ENCODE assay signal across 20 cellular contexts in the genomic region with DNA sequence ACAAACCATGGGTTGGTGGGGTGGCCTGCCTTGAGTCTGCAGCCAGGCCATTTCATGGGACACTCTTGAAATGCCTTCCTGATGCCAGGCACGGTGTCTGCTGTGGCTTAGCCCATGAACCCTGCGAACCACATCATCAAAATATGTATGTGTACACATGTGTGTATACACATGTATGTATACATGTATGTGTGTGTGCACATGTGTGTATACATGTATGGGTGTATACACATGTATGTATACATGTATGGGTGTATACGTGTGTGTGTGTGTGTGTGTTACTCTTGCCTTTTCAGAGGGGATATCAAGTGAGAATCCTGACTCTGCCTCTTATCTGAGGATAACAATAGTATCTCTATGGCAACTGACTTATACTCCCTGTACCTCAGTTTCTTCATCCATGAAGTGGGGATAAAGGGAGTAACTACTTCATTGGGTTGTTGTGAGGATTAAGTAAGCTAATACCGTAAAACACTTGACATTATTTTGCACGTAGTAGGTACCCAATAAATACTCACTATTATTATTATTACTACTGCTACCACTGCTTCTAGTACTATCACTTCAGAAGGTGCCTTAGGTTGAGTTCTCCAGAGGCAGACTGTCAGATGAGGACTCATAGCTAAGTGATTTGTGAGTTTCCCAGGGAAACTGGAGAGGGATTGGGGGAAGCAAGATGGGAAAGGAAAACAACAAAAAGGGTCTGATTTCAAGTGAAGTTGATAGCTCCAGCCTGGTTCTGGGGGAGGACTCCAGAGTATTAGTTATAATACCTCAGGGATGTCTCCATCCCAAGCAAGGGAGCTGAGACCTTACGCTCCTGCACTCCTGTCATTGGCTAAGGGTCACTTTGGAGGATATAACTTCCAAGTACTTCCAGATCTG.
DNase-seq lines count a peak whose midpoint lies in the region; ATAC-seq, FAIRE-seq and TF ChIP-seq lines count a peak whose summit lies in the region.
"Had no signal": no experiment of that assay in that cellular context is flagged by ENCODE, and none has a peak within 500 bp of the region (broad histone marks: within the 10 kb centered on the region; RNA-seq: fewer than 3 reads in every experiment).

No MANE protein-coding gene starts in this region.

- no peak for ATAC-seq in activated CD8-positive, alpha-beta T cell treated with anti-CD3 and anti-CD28 coated beads for 36 hours
- ATAC-seq in HG03097 (IDR thresholded peaks at IDR 0.05; ENCODE audit: low FRiP score, unreplicated experiment) = no peak
- ATAC-seq: GM23338, HCT116 had no signal

- POLR2A ChIA-PET in activated CD8-positive, alpha-beta T cell treated with anti-CD3 and anti-CD28 coated beads for 36 hours (lab: Charles Lee) = no interaction called here

- H3K4me3 Mint-ChIP-seq in nephron = no peak overlapping the region
- no peak overlapping the region for H3K4me3 Mint-ChIP-seq in activated CD8-positive, alpha-beta T cell treated with anti-CD3 and anti-CD28 coated beads for 36 hours
- H3K4me3 Mint-ChIP-seq: B cell; CD4-positive, alpha-beta T cell; GM23338; HFFc6 had no signal

- H3K4me1 Mint-ChIP-seq in nephron = peaks cover 63% of the 10 kb centered on the region
- H3K4me1 Mint-ChIP-seq in activated CD8-positive, alpha-beta T cell treated with anti-CD3 and anti-CD28 coated beads for 36 hours (ENCODE audit: low read depth) = no peaks in the 10 kb centered on the region

- FAIRE-seq in HTR-8/SVneo (lab: Jason Lieb, UNC) (peak; percentile 36), bronchial epithelial cell (lab: Jason Lieb, UNC) (peak; percentile 36)

- peaks cover 9% of the 10 kb centered on the region for H3K27me3 Mint-ChIP-seq in nephron (ENCODE audit: low read depth)
- no peaks in the 10 kb centered on the region for H3K27me3 Mint-ChIP-seq in activated CD8-positive, alpha-beta T cell treated with anti-CD3 and anti-CD28 coated beads for 36 hours
- H3K27me3 Mint-ChIP-seq: B cell; CD4-positive, alpha-beta T cell; IgD-negative memory B cell had no signal

- CTCF ChIA-PET in activated CD8-positive, alpha-beta T cell treated with anti-CD3 and anti-CD28 coated beads for 36 hours (lab: Charles Lee) = interaction anchor here (1.4 kb wide), 1 partner anchor 20 kb away, joined by 3 read pairs; no protein-coding TSS in a partner anchor

- intact Hi-C loops in activated CD8-positive, alpha-beta T cell treated with anti-CD3 and anti-CD28 coated beads for 36 hours (cut with micrococcal nuclease) = no loop called here

- H3K36me3 Mint-ChIP-seq in nephron (ENCODE audit: low read depth) = no peaks in the 10 kb centered on the region
- no peaks in the 10 kb centered on the region for H3K36me3 Mint-ChIP-seq in activated CD8-positive, alpha-beta T cell treated with anti-CD3 and anti-CD28 coated beads for 36 hours (ENCODE audit: low read depth)
- H3K36me3 Mint-ChIP-seq: IgD-negative memory B cell had no signal

- DNase-seq in HTR-8/SVneo (ENCODE audit: insufficient read length, low spot score) (no peak), bronchial epithelial cell (ENCODE audit: low read depth) (no peak), Peyer's patch (no peak)
- DNase-seq in activated CD8-positive, alpha-beta T cell treated with anti-CD3 and anti-CD28 coated beads for 36 hours = no peak
- DNase-seq: C1 segment of cervical spinal cord; CD4-positive, alpha-beta T cell; DMS153; DMS79 treated with DMSO at 0.1 percent for 48 hours; GF-D8; H7; HFFc6; KG1 had no signal

- TF ChIP-seq POLR2A in Peyer's patch (IDR thresholded peaks at IDR 0.05) = no peak

- H4K20me1 ChIP-seq in BLaER1 = no peaks in the 10 kb centered on the region

- peak overlapping the region; percentile 75; the same call in 1 of the 2 replicates for H3K4me2 ChIP-seq in BLaER1
- H3K4me2 ChIP-seq: GM23338 had no signal

- TF ChIP-seq CTCF in bronchial epithelial cell (IDR thresholded peaks at IDR 0.05; ENCODE audit: insufficient read depth, low read length, severe bottlenecking) = no peak
- TF ChIP-seq CTCF in nephron (IDR thresholded peaks at IDR 0.05; ENCODE audit: unreplicated experiment in 3 of 3) = no peak
- TF ChIP-seq CTCF in activated CD8-positive, alpha-beta T cell treated with anti-CD3 and anti-CD28 coated beads for 36 hours (IDR thresholded peaks at IDR 0.05) = no peak
- no peak for TF ChIP-seq CTCF in Peyer's patch (IDR thresholded peaks at IDR 0.05)

- H3K27me3 ChIP-seq in BLaER1 (no peaks in the 10 kb centered on the region), bronchial epithelial cell (ENCODE audit: control insufficient read depth, insufficient read depth, low read length) (no peaks in the 10 kb centered on the region), Peyer's patch (no peaks in the 10 kb centered on the region)

- H3K9me3 Mint-ChIP-seq in nephron = no peaks in the 10 kb centered on the region
- no peaks in the 10 kb centered on the region for H3K9me3 Mint-ChIP-seq in activated CD8-positive, alpha-beta T cell treated with anti-CD3 and anti-CD28 coated beads for 36 hours
- H3K9me3 Mint-ChIP-seq: CD4-positive, alpha-beta T cell; GM23338; HFFc6 had no signal

- H3K4me3 ChIP-seq in BLaER1 = no peak overlapping the region
- H3K4me3 ChIP-seq in bronchial epithelial cell (ENCODE audit: low read depth, low read length) = no peak overlapping the region
- H3K4me3 ChIP-seq in Peyer's patch = no peak overlapping the region
- H3K4me3 ChIP-seq: GM23338 had no signal

- H3K9me3 ChIP-seq in BLaER1 = no peaks in the 10 kb centered on the region
- no peaks in the 10 kb centered on the region for H3K9me3 ChIP-seq in Peyer's patch

- peaks cover 68% of the 10 kb centered on the region for H3K4me1 ChIP-seq in BLaER1
- no peaks in the 10 kb centered on the region for H3K4me1 ChIP-seq in Peyer's patch

- peak overlapping the region; percentile 0 to 30 (median 3) for H3K27ac Mint-ChIP-seq in nephron
- H3K27ac Mint-ChIP-seq in activated CD8-positive, alpha-beta T cell treated with anti-CD3 and anti-CD28 coated beads for 36 hours = no peak overlapping the region
- H3K27ac Mint-ChIP-seq: B cell; CD4-positive, alpha-beta T cell; GM23338; HFFc6; IgD-negative memory B cell had no signal

- H3K27ac ChIP-seq in BLaER1 (no peak overlapping the region; the same call in 1 of the 2 replicates), Peyer's patch (no peak overlapping the region)
- H3K27ac ChIP-seq: HL-60 had no signal

- no peaks in the 10 kb centered on the region for H3K36me3 ChIP-seq in BLaER1
- H3K36me3 ChIP-seq in bronchial epithelial cell (ENCODE audit: control insufficient read depth, insufficient read depth, low read length) = no peaks in the 10 kb centered on the region
- no peaks in the 10 kb centered on the region for H3K36me3 ChIP-seq in Peyer's patch

- 0 out of 2 replicates have a peak overlapping the region, but pooled peaks have one; percentile 57 for H3K9ac ChIP-seq in BLaER1
